Comparison of ENCODE assay signal across 11 cellular contexts in genomic region chr11:90218606-90219005, GRCh38. TPM values are rescaled to one million over a fixed set of nuclear protein-coding genes. Genes with fewer than 3 reads are reported as not detected.
A peak's percentile ranks its signal among the peaks of the same experiment; 100 is the strongest.
DNase-seq lines count a peak whose midpoint lies in the region; ATAC-seq and TF ChIP-seq lines count a peak whose summit lies in the region.
"Had no signal": no experiment of that assay in that cellular context is flagged by ENCODE, and none has a peak within 500 bp of the region (broad histone marks: within the 10 kb centered on the region; RNA-seq: fewer than 3 reads in every experiment).

No MANE protein-coding gene starts in this region.

- intact Hi-C loops in sciatic nerve (cut with DNase I), result no loop called here
- intact Hi-C loops in breast epithelium (cut with DNase I; ENCODE audit: low total_unique reads), result no loop called here

- H3K4me3 ChIP-seq in breast epithelium, result no peak overlapping the region

- ATAC-seq in sciatic nerve, result no peak
- ATAC-seq: activated CD4-positive, CD25-positive, alpha-beta regulatory T cell treated with anti-CD3 and anti-CD28 coated beads, Interleukin-2, amount 50 U/mL, for 24 hours; foreskin keratinocyte had no signal

- no peaks in the 10 kb centered on the region for H3K27me3 ChIP-seq in breast epithelium
- H3K27me3 ChIP-seq: foreskin keratinocyte had no signal

- H3K27me3 Mint-ChIP-seq in activated naive CD4-positive, alpha-beta T cell treated with anti-CD3 and anti-CD28 coated beads, Interleukin-2, amount 50 U/mL, for 24 hours, result no peaks in the 10 kb centered on the region

- TF ChIP-seq POLR2A in breast epithelium (IDR thresholded peaks at IDR 0.05), result no peak

- no peak overlapping the region for H3K27ac ChIP-seq in breast epithelium
- H3K27ac ChIP-seq: foreskin keratinocyte had no signal

- peak overlapping the region; percentile 55 for H3K4me3 Mint-ChIP-seq in activated naive CD4-positive, alpha-beta T cell treated with anti-CD3 and anti-CD28 coated beads, Interleukin-2, amount 50 U/mL, for 24 hours

- in situ Hi-C loops in KBM-7 (cut with MboI; ENCODE audit: low pct_unique_long_range_greater_than_20kb, low sequenced_read_pairs), result no loop called here

- TF ChIP-seq CTCF in breast epithelium (IDR thresholded peaks at IDR 0.05), result no peak

- no peaks in the 10 kb centered on the region for H3K36me3 ChIP-seq in breast epithelium

- peaks cover 31% of the 10 kb centered on the region for H3K36me3 Mint-ChIP-seq in activated naive CD4-positive, alpha-beta T cell treated with anti-CD3 and anti-CD28 coated beads, Interleukin-2, amount 50 U/mL, for 24 hours

- H3K27ac Mint-ChIP-seq in activated naive CD4-positive, alpha-beta T cell treated with anti-CD3 and anti-CD28 coated beads, Interleukin-2, amount 50 U/mL, for 24 hours, result no peak overlapping the region

- H3K4me1 Mint-ChIP-seq in activated naive CD4-positive, alpha-beta T cell treated with anti-CD3 and anti-CD28 coated beads, Interleukin-2, amount 50 U/mL, for 24 hours, result peaks cover 70% of the 10 kb centered on the region

- H3K9me3 ChIP-seq in breast epithelium, result no peaks in the 10 kb centered on the region

- DNase-seq in activated naive CD4-positive, alpha-beta T cell treated with Interleukin-2 at 50 U/mL for 16 hours, result no peak
- DNase-seq in KBM-7 (peak; percentile 38), ecto neural progenitor cell (ENCODE audit: low spot score) (peak; percentile 49), sciatic nerve (ENCODE audit: low spot score) (peak; percentile 51), NCI-H2029 treated with DMSO at 0.1 percent for 48 hours (lab: John Stamatoyannopoulos, UW) (no peak), breast epithelium (ENCODE audit: low spot score in 2 of 2) (no peak)
- DNase-seq in activated CD8-positive, alpha-beta memory T cell treated with anti-CD3 and anti-CD28 coated beads for 24 hours, result no peak
- DNase-seq: activated effector memory CD4-positive, alpha-beta T cell treated with Interleukin-2 at 50 U/mL for 16 hours; foreskin keratinocyte had no signal

- no peaks in the 10 kb centered on the region for H3K9me3 Mint-ChIP-seq in activated naive CD4-positive, alpha-beta T cell treated with anti-CD3 and anti-CD28 coated beads, Interleukin-2, amount 50 U/mL, for 24 hours

- no peaks in the 10 kb centered on the region for H3K4me1 ChIP-seq in breast epithelium

RNA-seq across cellular contexts. Expression of gene CHORDC1, which starts 4.2 kb away (rescaled TPM):
- 44.5 TPM for total RNA-seq in sciatic nerve
- 10 to 100 TPM; 39.5 to 79.5 (median 65.2) TPM for total RNA-seq in breast epithelium

Comparison
In these comparisons a context has a peak if more than half of its experiments do, and no peak if none do; other contexts are left out.
1. DNase-seq: peak in KBM-7 (single experiment), ecto neural progenitor cell (single experiment) and sciatic nerve (single experiment); none in activated naive CD4-positive, alpha-beta T cell treated with Interleukin-2 at 50 U/mL for 16 hours (single experiment), NCI-H2029 treated with DMSO at 0.1 percent for 48 hours (single experiment), breast epithelium (0 of 2) and activated CD8-positive, alpha-beta memory T cell treated with anti-CD3 and anti-CD28 coated beads for 24 hours (single experiment).